Comparison of ENCODE assay signal across 17 cellular contexts in the genomic region with DNA sequence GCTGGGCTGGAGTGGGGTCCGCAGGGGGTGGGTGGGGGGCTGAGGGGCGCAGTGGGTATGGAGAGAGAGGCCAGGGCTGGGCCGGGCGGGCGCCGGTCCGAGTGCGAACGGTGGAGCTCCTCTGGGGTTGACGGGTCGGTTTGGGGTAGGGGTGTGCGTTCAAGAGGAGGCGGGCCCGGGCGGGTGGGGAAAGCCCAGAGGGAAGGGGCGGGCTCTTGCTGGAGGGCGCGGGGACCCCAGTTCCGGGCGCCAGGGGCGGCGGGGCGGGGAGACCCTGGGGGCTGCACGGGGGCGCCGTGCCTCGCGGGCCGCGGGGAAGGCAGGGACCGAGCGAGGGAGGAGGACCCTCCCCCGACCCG. TPM values are rescaled to one million over a fixed set of nuclear protein-coding genes. Genes with fewer than 3 reads are reported as not detected.
DNase-seq lines count a peak whose midpoint lies in the region; ATAC-seq and TF ChIP-seq lines count a peak whose summit lies in the region.
"Had no signal": no experiment of that assay in that cellular context is flagged by ENCODE, and none has a peak within 500 bp of the region (broad histone marks: within the 10 kb centered on the region; RNA-seq: fewer than 3 reads in every experiment).

No MANE protein-coding gene starts in this region.

- H3K27ac ChIP-seq in left ventricle myocardium inferior (replicated peaks) (no peak overlapping the region), WERI-Rb-1 (no peak overlapping the region), thymus (ENCODE audit: low read depth) (no peak overlapping the region), adrenal gland (no peak overlapping the region)
- H3K27ac ChIP-seq: brain microvascular endothelial cell, parathyroid adenoma had no signal

- no peak for ATAC-seq in left ventricle myocardium superior

- peak overlapping the region; percentile 37 for H3K4me3 ChIP-seq in left ventricle myocardium inferior
- H3K4me3 ChIP-seq in WERI-Rb-1 (ENCODE audit: low read depth, low read length): peak overlapping the region; percentile 50
- H3K4me3 ChIP-seq in thymus (ENCODE audit: low read length): peak overlapping the region; percentile 49
- H3K4me3 ChIP-seq in adrenal gland: no peak overlapping the region

- 3% methylated on average over 34 of the region's 34 CpGs for WGBS in thymus
- 1 to 2% methylated on average over 22 to 25 of the region's 34 CpGs; no CpG with 5 or more reads in 2 of the 4 donors for WGBS in adrenal gland, 4 donors

- H3K9me3 ChIP-seq in left ventricle myocardium inferior (replicated peaks) (no peaks in the 10 kb centered on the region), WERI-Rb-1 (ENCODE audit: severe bottlenecking) (no peaks in the 10 kb centered on the region), thymus (ENCODE audit: control insufficient read depth) (no peaks in the 10 kb centered on the region), adrenal gland (replicated peaks in 1 of 3) (no peaks in the 10 kb centered on the region)

- H3K27me3 ChIP-seq in left ventricle myocardium inferior (ENCODE audit: low read depth) (peaks cover 50% of the 10 kb centered on the region), WERI-Rb-1 (ENCODE audit: insufficient read depth, low read depth, severe bottlenecking) (peaks cover 11% of the 10 kb centered on the region), thymus (ENCODE audit: control insufficient read depth, insufficient read depth) (peaks cover 34% of the 10 kb centered on the region), adrenal gland (peaks cover 21% of the 10 kb centered on the region)

- no peak for TF ChIP-seq POLR2A in adrenal gland (IDR thresholded peaks at IDR 0.05)

- TF ChIP-seq CTCF in left ventricle myocardium inferior (IDR thresholded peaks at IDR 0.05; ENCODE audit: borderline replicate concordance) (no peak), WERI-Rb-1 (IDR thresholded peaks at IDR 0.05; ENCODE audit: low read depth, low read length) (no peak), adrenal gland (IDR thresholded peaks at IDR 0.05) (no peak)

- H3K4me1 ChIP-seq in left ventricle myocardium inferior (peaks cover 13% of the 10 kb centered on the region), thymus (ENCODE audit: control insufficient read depth, insufficient read depth, low read length) (peaks cover 15% of the 10 kb centered on the region), adrenal gland (replicated peaks in 1 of 2) (peaks cover 11% of the 10 kb centered on the region in 2 donors)

- intact Hi-C loops in left ventricle myocardium inferior (cut with micrococcal nuclease) (no loop called here), left ventricle myocardium superior (cut with micrococcal nuclease) (no loop called here), adrenal gland (cut with DNase I) (no loop called here)

- no peak for DNase-seq in left ventricle myocardium inferior
- DNase-seq in left ventricle myocardium superior: no peak
- no peak for DNase-seq in WERI-Rb-1
- DNase-seq in iPS-NIHi11 (ENCODE audit: low spot score): peak; percentile 55
- DNase-seq in HuH-7.5 (ENCODE audit: low spot score): no peak
- DNase-seq in adrenal gland: no peak
- no peak for DNase-seq in NCI-H1436 treated with DMSO at 0.1 percent for 48 hours (lab: John Stamatoyannopoulos, UW)
- DNase-seq: activated CD4-positive, alpha-beta T cell treated with anti-CD3 and anti-CD28 coated beads for 1 hour; activated T-cell treated with anti-CD3 and anti-CD28 coated beads, Interleukin-2, amount 50 U/mL, for 24 hours; brain microvascular endothelial cell; GDM1; HFFc6 had no signal

- H3K36me3 ChIP-seq in left ventricle myocardium inferior (no peaks in the 10 kb centered on the region), WERI-Rb-1 (peaks cover 9% of the 10 kb centered on the region; the same call in 1 of the 2 replicates), thymus (ENCODE audit: control insufficient read depth, insufficient read depth) (peaks cover 3% of the 10 kb centered on the region), adrenal gland (replicated peaks in 1 of 2) (no peaks in the 10 kb centered on the region)
- H3K36me3 ChIP-seq: brain microvascular endothelial cell had no signal

RNA-seq across cellular contexts. Expression of gene SHISA7, which starts 8.0 kb away (rescaled TPM):
- total RNA-seq in left ventricle myocardium inferior: not detected
- total RNA-seq in left ventricle myocardium superior: not detected
- polyA plus RNA-seq in thymus: 0.11 TPM
- under 1 TPM in 4 of 8 donors, not detected in 4; 0.08 to 0.49 (median 0.31) TPM for total RNA-seq in adrenal gland
- polyA plus RNA-seq in adrenal gland: 1 to 10 TPM in 2 of 3 donors, under 1 TPM in 1; 0.47 to 1.3 (median 1.1) TPM
- total RNA-seq: endothelial cell of umbilical vein, HFFc6 had no signal
- polyA plus RNA-seq: endothelial cell of umbilical vein, IgD-negative memory B cell, liver had no signal

RNA-seq across cellular contexts. Expression of gene ISOC2, which starts 10.3 kb away (rescaled TPM):
- total RNA-seq in left ventricle myocardium inferior (52.6 TPM), left ventricle myocardium superior (58.5 TPM), adrenal gland (100 to 1,000 TPM in 1 of 8 donors, 10 to 100 TPM in 7; 58.2 to 181 (median 80.8) TPM)
- polyA plus RNA-seq in thymus (24.8 TPM), adrenal gland (100 to 1,000 TPM in 1 of 3 donors, 10 to 100 TPM in 2; 18.1 to 119 (median 75.0) TPM)

RNA-seq across cellular contexts. Expression of gene C19orf85, which starts 13.4 kb away (rescaled TPM):
- not detected for total RNA-seq in left ventricle myocardium inferior
- total RNA-seq in left ventricle myocardium superior: not detected
- polyA plus RNA-seq in thymus: not detected
- not detected for total RNA-seq in adrenal gland
- not detected for polyA plus RNA-seq in adrenal gland
- total RNA-seq: endothelial cell of umbilical vein, HFFc6, liver had no signal
- polyA plus RNA-seq: endothelial cell of umbilical vein, IgD-negative memory B cell, liver had no signal

RNA-seq across cellular contexts. Expression of gene ZNF628, which starts 25.3 kb away (rescaled TPM):
- total RNA-seq in left ventricle myocardium inferior (5.4 TPM), left ventricle myocardium superior (6.4 TPM), adrenal gland (10 to 100 TPM in 3 of 8 donors, 1 to 10 TPM in 5; 5.4 to 27.9 (median 9.2) TPM)
- polyA plus RNA-seq in thymus (4.8 TPM), adrenal gland (10 to 100 TPM in 1 of 3 donors, 1 to 10 TPM in 1, under 1 TPM in 1; 0.04 to 17.5 (median 3.7) TPM)

RNA-seq across cellular contexts. Expression of gene NAT14, which starts 33.8 kb away (rescaled TPM):
- total RNA-seq in left ventricle myocardium inferior (5.2 TPM), left ventricle myocardium superior (6.0 TPM), adrenal gland (10 to 100 TPM in 5 of 8 donors, 1 to 10 TPM in 3; 4.9 to 35.3 (median 17.9) TPM)
- polyA plus RNA-seq in thymus (58.2 TPM), adrenal gland (100 to 1,000 TPM in 1 of 3 donors, 10 to 100 TPM in 1, 1 to 10 TPM in 1; 6.2 to 108 (median 53.8) TPM)

Comparison
In these comparisons a context has a peak if more than half of its experiments do, and no peak if none do; other contexts are left out.
1. H3K4me3 ChIP-seq: peak in left ventricle myocardium inferior (single experiment), WERI-Rb-1 (single experiment) and thymus (single experiment); none in adrenal gland (0 of 4).